Comparison of ENCODE assay signal across 5 cellular contexts in the genomic region with DNA sequence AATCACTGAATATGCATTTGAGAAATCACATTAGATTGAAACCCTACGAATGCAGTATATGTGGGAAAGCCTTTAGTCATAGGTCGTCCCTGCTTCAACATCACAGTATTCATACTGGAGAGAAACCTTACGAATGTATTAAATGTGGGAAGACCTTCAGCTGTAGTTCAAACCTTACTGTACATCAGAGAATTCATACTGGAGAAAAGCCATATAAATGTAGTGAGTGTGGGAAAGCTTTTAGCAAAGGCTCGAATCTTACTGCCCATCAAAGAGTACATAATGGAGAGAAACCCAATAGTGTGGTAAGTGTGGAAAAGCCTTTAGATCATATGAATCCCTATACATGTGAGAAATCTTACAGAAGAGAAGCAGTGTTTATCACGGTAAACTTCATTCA. TPM values are rescaled to one million over a fixed set of nuclear protein-coding genes. Genes with fewer than 3 reads are reported as not detected.
"Had no signal": no experiment of that assay in that cellular context is flagged by ENCODE, and none has a peak within 500 bp of the region (broad histone marks: within the 10 kb centered on the region; RNA-seq: fewer than 3 reads in every experiment).

No MANE protein-coding gene starts in this region.

RNA-seq across cellular contexts. Expression of a gene that starts 8.3 kb away (rescaled TPM):
- total RNA-seq: LHCN-M2, MCF 10A, RPMI7951, SJCRH30, SK-MEL-5 had no signal
